In genomic region chr1:95035536-95035935, GRCh38 we compare ENCODE assay signal across 14 cellular contexts. TPM values are rescaled to one million over a fixed set of nuclear protein-coding genes. Genes with fewer than 3 reads are reported as not detected.
DNase-seq lines count a peak whose midpoint lies in the region; TF ChIP-seq lines count a peak whose summit lies in the region.
"Had no signal": no experiment of that assay in that cellular context is flagged by ENCODE, and none has a peak within 500 bp of the region (broad histone marks: within the 10 kb centered on the region; RNA-seq: fewer than 3 reads in every experiment).

No MANE protein-coding gene starts in this region.

- H3K36me3 ChIP-seq in brain microvascular endothelial cell (replicated peaks) = no peaks in the 10 kb centered on the region
- H3K36me3 ChIP-seq: spleen had no signal

- H3K4me3 ChIP-seq in brain microvascular endothelial cell (ENCODE audit: low read depth, low read length) (no peak overlapping the region), coronary artery (no peak overlapping the region)
- H3K4me3 ChIP-seq: spleen had no signal

- DNase-seq in AG20443 (ENCODE audit: low spot score) (peak; percentile 64), LHCN-M2 (ENCODE audit: low read depth) (peak; percentile 93), brain microvascular endothelial cell (peak; percentile 52), myocyte (ENCODE audit: low read depth) (peak; percentile 69), coronary artery (ENCODE audit: low spot score) (no peak), T-helper 1 cell (no peak), substantia nigra (lab: John Stamatoyannopoulos, UW) (no peak), NCI-H2171 treated with DMSO at 0.1 percent for 48 hours (lab: John Stamatoyannopoulos, UW) (no peak)
- DNase-seq: activated CD4-positive, alpha-beta T cell treated with anti-CD3 and anti-CD28 coated beads for 4 hours; CD4-positive, CD25-positive, alpha-beta regulatory T cell; naive B cell; NCI-H1436; NCI-H748 treated with DMSO at 0.1 percent for 48 hours; spleen had no signal

- TF ChIP-seq CTCF in brain microvascular endothelial cell (IDR thresholded peaks at IDR 0.05; ENCODE audit: low read depth, low read length, missing control alignments) (no peak), coronary artery (IDR thresholded peaks at IDR 0.05) (no peak)

- peak overlapping the region; percentile 42 for H3K27ac ChIP-seq in brain microvascular endothelial cell
- no peak overlapping the region for H3K27ac ChIP-seq in coronary artery
- no peak overlapping the region for H3K27ac ChIP-seq in substantia nigra (ENCODE audit: low read depth, low read length, poor library complexity, severe bottlenecking)
- H3K27ac ChIP-seq: spleen had no signal

- in situ Hi-C loops in brain microvascular endothelial cell (cut with HindIII; ENCODE audit: low pct_ligation_motif_present, low sequenced_read_pairs) = loop anchor here (25.0 kb wide), 1 partner anchor 173 kb away; no protein-coding TSS in a partner anchor

- H3K27me3 ChIP-seq in brain microvascular endothelial cell (replicated peaks) = no peaks in the 10 kb centered on the region
- H3K27me3 ChIP-seq: spleen had no signal

RNA-seq across cellular contexts. Expression of gene ALG14, which starts 37.2 kb away (rescaled TPM):
- 1.5 and 2.7 TPM in 2 replicates for total RNA-seq in LHCN-M2 (2014; rRNA removed)
- 3.6 TPM for polyA plus RNA-seq in LHCN-M2 (2012)
- 0.88 and 1.4 TPM in 2 replicates for total RNA-seq in myocyte
- polyA plus RNA-seq in myocyte (2012) = 5.5 TPM

Comparison
In these comparisons a context has a peak if more than half of its experiments do, and no peak if none do; other contexts are left out.
1. DNase-seq: peak in AG20443 (single experiment), LHCN-M2 (single experiment), brain microvascular endothelial cell (single experiment) and myocyte (single experiment); none in coronary artery (single experiment), T-helper 1 cell (0 of 5), substantia nigra (0 of 49) and NCI-H2171 treated with DMSO at 0.1 percent for 48 hours (single experiment).